2 cellular contexts compared by ENCODE assay signal in the genomic region with DNA sequence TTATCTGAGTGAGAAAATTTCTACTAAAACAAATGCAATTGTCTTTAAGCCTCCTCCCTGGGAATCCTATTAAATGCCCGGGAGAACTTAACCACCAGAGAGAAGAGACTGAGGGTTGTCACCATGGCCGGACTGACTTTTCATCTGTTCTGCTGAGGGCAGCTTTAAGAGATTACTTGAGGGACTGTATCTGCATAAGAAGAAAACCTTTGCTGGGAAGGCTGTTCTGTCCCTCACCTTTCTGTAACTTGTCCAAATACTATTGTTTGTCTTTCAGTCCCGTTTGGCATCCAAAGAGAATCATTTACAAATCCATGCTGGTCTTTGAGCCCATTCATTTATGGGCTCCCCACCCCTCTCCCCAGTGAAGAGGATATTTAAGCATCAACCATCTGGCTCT.
TF ChIP-seq lines count a peak whose summit lies in the region.

No MANE protein-coding gene starts in this region.

TF ChIP-seq in SK-N-SH, 30 proteins besides CTCF, POLR2A, EP300 and RAD21 (continued from another document):
- no peak for TF ChIP-seq REST (IDR thresholded peaks at IDR 0.05; ENCODE audit: low read depth, low read length)
- TF ChIP-seq, protein P1, sequence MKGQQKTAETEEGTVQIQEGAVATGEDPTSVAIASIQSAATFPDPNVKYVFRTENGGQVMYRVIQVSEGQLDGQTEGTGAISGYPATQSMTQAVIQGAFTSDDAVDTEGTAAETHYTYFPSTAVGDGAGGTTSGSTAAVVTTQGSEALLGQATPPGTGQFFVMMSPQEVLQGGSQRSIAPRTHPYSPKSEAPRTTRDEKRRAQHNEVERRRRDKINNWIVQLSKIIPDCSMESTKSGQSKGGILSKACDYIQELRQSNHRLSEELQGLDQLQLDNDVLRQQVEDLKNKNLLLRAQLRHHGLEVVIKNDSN (IDR thresholded peaks at IDR 0.05; ENCODE audit: borderline replicate concordance, low read depth): no peak
- TF ChIP-seq PBX3 (IDR thresholded peaks at IDR 0.05): no peak
- TF ChIP-seq NRF1 (IDR thresholded peaks at IDR 0.05; ENCODE audit: low read depth, low read length): no peak
- TF ChIP-seq SMC3 (IDR thresholded peaks at IDR 0.05; ENCODE audit: low read depth, low read length): no peak
- TF ChIP-seq ELF1 (IDR thresholded peaks at IDR 0.05): no peak
- no peak for TF ChIP-seq SIN3A (IDR thresholded peaks at IDR 0.05; ENCODE audit: borderline replicate concordance, low read depth, low read length)
- TF ChIP-seq EZH2phosphoT487 (IDR thresholded peaks at IDR 0.05; ENCODE audit: borderline replicate concordance, low read depth): no peak
- TF ChIP-seq TEAD4 (IDR thresholded peaks at IDR 0.05; ENCODE audit: borderline replicate concordance, insufficient read depth): no peak
- TF ChIP-seq FOXJ3 (CRISPR knock-in tag; IDR thresholded peaks at IDR 0.05): no peak
- TF ChIP-seq NFIC (IDR thresholded peaks at IDR 0.05; ENCODE audit: borderline replicate concordance): no peak
- no peak for TF ChIP-seq JUND (IDR thresholded peaks at IDR 0.05)

TF ChIP-seq in SK-N-SH treated with all-trans-retinoic acid at 6 μM for 48 hours, 23 proteins besides CTCF, POLR2A, EP300 and RAD21 (continued from another document):
- no peak for TF ChIP-seq CSRNP3 (CRISPR knock-in tag; IDR thresholded peaks at IDR 0.05)
- TF ChIP-seq TOX (CRISPR knock-in tag; IDR thresholded peaks at IDR 0.05; ENCODE audit: borderline replicate concordance): no peak
- TF ChIP-seq ESRRG (CRISPR knock-in tag; IDR thresholded peaks at IDR 0.05): no peak
- TF ChIP-seq BACH2 (CRISPR knock-in tag; IDR thresholded peaks at IDR 0.05; ENCODE audit: borderline replicate concordance): no peak
- no peak for TF ChIP-seq ISL1 (CRISPR knock-in tag; IDR thresholded peaks at IDR 0.05)
- TF ChIP-seq TCF4 (CRISPR knock-in tag; IDR thresholded peaks at IDR 0.05; ENCODE audit: borderline replicate concordance): no peak
- no peak for TF ChIP-seq ZFP3 (CRISPR knock-in tag; IDR thresholded peaks at IDR 0.05)
- TF ChIP-seq ZNF8 (CRISPR knock-in tag; IDR thresholded peaks at IDR 0.05): no peak
- TF ChIP-seq GLIS3 (CRISPR knock-in tag; IDR thresholded peaks at IDR 0.05): no peak
- TF ChIP-seq OSR1 (CRISPR knock-in tag; IDR thresholded peaks at IDR 0.05): no peak
- TF ChIP-seq SNAI2 (CRISPR knock-in tag; IDR thresholded peaks at IDR 0.05): no peak
- no peak for TF ChIP-seq ZFP30 (CRISPR knock-in tag; IDR thresholded peaks at IDR 0.05)
- TF ChIP-seq RARB (CRISPR knock-in tag; IDR thresholded peaks at IDR 0.05): no peak
- no peak for TF ChIP-seq PPARA (CRISPR knock-in tag; IDR thresholded peaks at IDR 0.05; ENCODE audit: borderline replicate concordance)
- no peak for TF ChIP-seq CREB5 (CRISPR knock-in tag; IDR thresholded peaks at IDR 0.05; ENCODE audit: low read depth)
